Comparison of ENCODE assay signal across 8 cellular contexts in the genomic region with DNA sequence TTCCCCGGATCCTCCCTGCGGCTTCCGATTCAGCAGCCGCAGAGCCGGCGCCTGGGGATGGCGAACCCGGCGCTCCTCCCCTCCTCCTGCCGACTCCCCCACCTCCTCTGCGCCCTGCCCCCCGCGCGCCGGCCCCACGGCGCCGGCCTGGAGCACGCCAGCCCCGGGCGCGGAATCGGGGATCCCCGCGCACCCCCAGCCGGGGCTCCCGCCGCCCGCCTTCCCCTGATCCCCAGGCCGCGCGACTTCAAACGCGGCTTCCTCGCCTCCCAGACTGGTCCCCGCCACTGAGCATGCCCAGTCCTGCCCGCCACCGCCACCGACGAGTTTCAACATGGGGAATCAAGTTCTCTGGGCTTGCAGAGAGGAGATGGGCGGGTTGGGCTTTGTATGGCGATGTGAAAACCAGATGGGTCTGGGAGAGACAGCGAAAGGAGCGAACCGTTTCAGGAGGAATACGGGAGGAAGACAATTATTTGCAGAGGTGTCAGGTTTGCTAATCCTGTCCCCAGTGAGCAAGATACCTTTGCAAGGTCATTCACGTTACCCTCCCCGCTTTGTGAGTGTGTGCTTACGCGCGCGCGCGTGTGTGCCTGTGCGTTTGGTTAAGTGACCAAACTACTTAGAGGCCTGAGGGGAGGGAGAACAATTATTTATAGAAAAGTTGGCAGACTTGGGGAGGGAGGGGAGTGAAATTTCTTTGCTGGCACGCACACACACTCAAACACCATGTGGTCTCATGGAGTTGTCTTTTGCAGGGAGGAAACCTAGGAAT. TPM values are rescaled to one million over a fixed set of nuclear protein-coding genes. Genes with fewer than 3 reads are reported as not detected.
DNase-seq lines count a peak whose midpoint lies in the region; ATAC-seq lines count a peak whose summit lies in the region.

PANK1 (minus strand) TSS at position 276 of the 775 bp plus-strand sequence. CDS start 351 bp downstream, outside the sequence.

- H3K27me3 Mint-ChIP-seq in CD4-positive, alpha-beta memory T cell = peaks cover 3 to 11% of the 10 kb centered on the region in 2 donors
- H3K27me3 Mint-ChIP-seq in effector memory CD8-positive, alpha-beta T cell = peaks cover 31 to 39% of the 10 kb centered on the region in 2 donors

- DNase-seq in CD4-positive, alpha-beta memory T cell = peak; percentile 68 to 78 (median 71)
- DNase-seq in NCI-H82 (lab: John Stamatoyannopoulos, UW) (peak; percentile 81), mesenchymal stem cell (peak; percentile 89)
- DNase-seq in activated CD8-positive, alpha-beta memory T cell treated with anti-CD3 and anti-CD28 coated beads for 4 hours (ENCODE audit: low read depth in 2 of 2) = peak; percentile 26 to 30
- peak; percentile 45 to 57 (median 57) for DNase-seq in effector memory CD8-positive, alpha-beta T cell
- peak; percentile 41 for DNase-seq in stimulated activated CD8-positive, alpha-beta memory T cell treated with anti-CD3 and anti-CD28 coated beads, Interleukin-12 subunit alpha, Interleukin-12 subunit beta, amount 100 ng/mL, for 4 hours (ENCODE audit: low read depth)

- peak within 1 kb of the TSS; percentile 86 to 96 for H3K18ac ChIP-seq in mesenchymal stem cell (ENCODE audit: low read depth in 1 of 2, low read length in 2 of 2)

- H4K8ac ChIP-seq in mesenchymal stem cell (ENCODE audit: low read length) = peak within 1 kb of the TSS; percentile 43

- peak within 1 kb of the TSS; percentile 72 for H2AFZ ChIP-seq in mesenchymal stem cell (ENCODE audit: low read depth, low read length)

- H3K36me3 ChIP-seq in CD4-positive, alpha-beta memory T cell (ENCODE audit: insufficient read depth, low read length) = no peaks in the 10 kb centered on the region
- no peaks in the 10 kb centered on the region for H3K36me3 ChIP-seq in mesenchymal stem cell (ENCODE audit: control insufficient read depth in 1 of 2, insufficient read depth in 2 of 2, low read depth in 1 of 2, low read length in 2 of 2)

- H3K14ac ChIP-seq in mesenchymal stem cell (ENCODE audit: low read length in 2 of 2) = peak within 1 kb of the TSS in 1 of 2 experiments; percentile 92

- H3K27ac Mint-ChIP-seq in CD4-positive, alpha-beta memory T cell = peak within 1 kb of the TSS; percentile 43 to 92 (median 73)
- H3K27ac Mint-ChIP-seq in effector memory CD8-positive, alpha-beta T cell = peak within 1 kb of the TSS; percentile 2 to 68

- intact Hi-C loops in CD4-positive, alpha-beta memory T cell (cut with micrococcal nuclease) = loop anchor here (1.0 to 10.0 kb wide), 5 partner anchors 30 to 1830 kb away; partner anchors contain the start of genes ATAD1, IFIT5, KIF20B and LIPA

- H3K4me3 Mint-ChIP-seq in CD4-positive, alpha-beta memory T cell = peak within 1 kb of the TSS in 7 of 8 donors; percentile 87 to 95 (median 93)
- no peak within 1 kb of the TSS for H3K4me3 Mint-ChIP-seq in effector memory CD8-positive, alpha-beta T cell

- peaks cover 8 to 11% (median 10%) of the 10 kb centered on the region in 4 donors for H3K4me1 Mint-ChIP-seq in CD4-positive, alpha-beta memory T cell
- peaks cover 7% of the 10 kb centered on the region in 2 donors for H3K4me1 Mint-ChIP-seq in effector memory CD8-positive, alpha-beta T cell (ENCODE audit: low read depth in 2 of 2)

- H3K4me1 ChIP-seq in CD4-positive, alpha-beta memory T cell (ENCODE audit: insufficient read depth, low read length) = peaks cover 16% of the 10 kb centered on the region
- no peaks in the 10 kb centered on the region for H3K4me1 ChIP-seq in mesenchymal stem cell (ENCODE audit: control insufficient read depth, insufficient read depth, low read depth, low read length)

- H2BK12ac ChIP-seq in mesenchymal stem cell (ENCODE audit: low read length in 2 of 2) = peak within 1 kb of the TSS in 1 of 2 experiments; percentile 79

- peak within 1 kb of the TSS; percentile 63 for H2BK5ac ChIP-seq in mesenchymal stem cell (ENCODE audit: low read depth, low read length, poor library complexity, severe bottlenecking)

- peak within 1 kb of the TSS; percentile 43 for H3K27ac ChIP-seq in CD4-positive, alpha-beta memory T cell (ENCODE audit: low read depth, low read length)
- peak within 1 kb of the TSS; percentile 73 for H3K27ac ChIP-seq in mesenchymal stem cell (ENCODE audit: low read length, poor library complexity, severe bottlenecking)

- peak within 1 kb of the TSS; percentile 86 for H2BK120ac ChIP-seq in mesenchymal stem cell (ENCODE audit: low read depth, low read length)

- peak within 1 kb of the TSS; percentile 67 to 71 for H3K4ac ChIP-seq in mesenchymal stem cell (ENCODE audit: low read depth in 1 of 2, low read length in 2 of 2)

- peak within 1 kb of the TSS; percentile 74 for H3K4me2 ChIP-seq in mesenchymal stem cell (ENCODE audit: low read length, poor library complexity, severe bottlenecking)

- peak within 1 kb of the TSS; percentile 56 for H2BK15ac ChIP-seq in mesenchymal stem cell (ENCODE audit: low read depth, poor library complexity, severe bottlenecking)

- H3K9ac ChIP-seq in mesenchymal stem cell (ENCODE audit: low read length) = peak within 1 kb of the TSS; percentile 87

- H3K36me3 Mint-ChIP-seq in CD4-positive, alpha-beta memory T cell = no peaks in the 10 kb centered on the region
- no peaks in the 10 kb centered on the region for H3K36me3 Mint-ChIP-seq in effector memory CD8-positive, alpha-beta T cell (ENCODE audit: insufficient read depth)

- peak within 1 kb of the TSS; percentile 59 for H4K91ac ChIP-seq in mesenchymal stem cell (ENCODE audit: low read length)

- H2AK5ac ChIP-seq in mesenchymal stem cell (ENCODE audit: low read length, severe bottlenecking) = no peak within 1 kb of the TSS

- H3K9me3 ChIP-seq in CD4-positive, alpha-beta memory T cell (ENCODE audit: control insufficient read depth in 1 of 2, low read length in 2 of 2) = no peaks in the 10 kb centered on the region
- no peaks in the 10 kb centered on the region for H3K9me3 ChIP-seq in mesenchymal stem cell (ENCODE audit: control insufficient read depth, low read length)

- peak; percentile 36 for ATAC-seq in GM19372 (IDR thresholded peaks at IDR 0.05; ENCODE audit: low read depth, unreplicated experiment)
- ATAC-seq in HG03469 (IDR thresholded peaks at IDR 0.05; ENCODE audit: unreplicated experiment) = peak; percentile 26
- ATAC-seq in effector memory CD8-positive, alpha-beta T cell (replicated peaks) = peak; percentile 53

- under 1% methylated on average over 56 of the region's 56 CpGs for WGBS in mesenchymal stem cell

- peak within 1 kb of the TSS in 1 of 2 experiments; percentile 93 for H3K23ac ChIP-seq in mesenchymal stem cell (ENCODE audit: low read length in 2 of 2)

- H3K27me3 ChIP-seq in CD4-positive, alpha-beta memory T cell (ENCODE audit: insufficient read depth, low read length) = no peaks in the 10 kb centered on the region
- no peaks in the 10 kb centered on the region for H3K27me3 ChIP-seq in mesenchymal stem cell (ENCODE audit: control insufficient read depth in 1 of 2, insufficient read depth in 1 of 2, low read length in 2 of 2)

- peaks cover 4% of the 10 kb centered on the region for H3K79me1 ChIP-seq in mesenchymal stem cell (replicated peaks; ENCODE audit: low read length, poor library complexity, severe bottlenecking)

- POLR2A ChIA-PET in CD4-positive, alpha-beta memory T cell (lab: Charles Lee; ENCODE audit: partially characterized antibody) = no interaction called here

- H3K4me3 ChIP-seq in CD4-positive, alpha-beta memory T cell (ENCODE audit: low read length in 2 of 2) = peak within 1 kb of the TSS; percentile 55 to 79
- H3K4me3 ChIP-seq in mesenchymal stem cell (ENCODE audit: insufficient read depth in 1 of 2, low read depth in 1 of 2, low read length in 2 of 2) = peak within 1 kb of the TSS; percentile 80 to 89

- H3K9me3 Mint-ChIP-seq in CD4-positive, alpha-beta memory T cell = peaks cover 0 to 1% (median 0%) of the 10 kb centered on the region in 8 donors
- H3K9me3 Mint-ChIP-seq in effector memory CD8-positive, alpha-beta T cell = no peaks in the 10 kb centered on the region

- CTCF ChIA-PET in CD4-positive, alpha-beta memory T cell (lab: Charles Lee; ENCODE audit: partially characterized antibody) = no interaction called here

RNA-seq across cellular contexts. Expression of gene PANK1, which starts in this region (rescaled TPM):
- 1 to 10 TPM; 4.3 to 4.5 TPM for total RNA-seq in CD4-positive, alpha-beta memory T cell
- polyA plus RNA-seq in CD4-positive, alpha-beta memory T cell = 1 to 10 TPM; 1.6 to 1.9 TPM
- 6.9 TPM for polyA plus RNA-seq in mesenchymal stem cell (2013, experiment 1 of 2)
- polyA plus RNA-seq in mesenchymal stem cell (2013, experiment 2 of 2) = 7.7 TPM

Comparison
In these comparisons a context has a peak if more than half of its experiments do, and no peak if none do; other contexts are left out.
1. Peak in every context shown above with its lines: DNase-seq, ATAC-seq, H3K4me3 ChIP-seq and H3K27ac ChIP-seq.
2. DNase-seq: peak in every context shown above with its lines; median percentile 89 in mesenchymal stem cell; 81 in NCI-H82; 71 in CD4-positive, alpha-beta memory T cell; 57 in effector memory CD8-positive, alpha-beta T cell; 41 in stimulated activated CD8-positive, alpha-beta memory T cell treated with anti-CD3 and anti-CD28 coated beads, Interleukin-12 subunit alpha, Interleukin-12 subunit beta, amount 100 ng/mL, for 4 hours; 28 in activated CD8-positive, alpha-beta memory T cell treated with anti-CD3 and anti-CD28 coated beads for 4 hours.
3. H3K4me3 Mint-ChIP-seq: peak in CD4-positive, alpha-beta memory T cell (7 of 8); none in effector memory CD8-positive, alpha-beta T cell (0 of 2).